1 cellular context compared by ENCODE assay signal in genomic region chr18:26479065-26479685, GRCh38.
TF ChIP-seq lines count a peak whose summit lies in the region.

No MANE protein-coding gene starts in this region.

TF ChIP-seq in K562, 482 proteins besides CTCF, POLR2A, EP300 and RAD21:
- no peak for TF ChIP-seq ZNF280B (CRISPR knock-in tag; IDR thresholded peaks at IDR 0.05)
- no peak for TF ChIP-seq ZNF133 (CRISPR knock-in tag; IDR thresholded peaks at IDR 0.05)
- TF ChIP-seq MITF (IDR thresholded peaks at IDR 0.05) = no peak
- no peak for TF ChIP-seq CSDE1 (IDR thresholded peaks at IDR 0.05)
- no peak for TF ChIP-seq ARID3B (CRISPR knock-in tag; IDR thresholded peaks at IDR 0.05; ENCODE audit: borderline replicate concordance)
- no peak for TF ChIP-seq ZNF398 (CRISPR knock-in tag; IDR thresholded peaks at IDR 0.05)
